14 cellular contexts compared by ENCODE assay signal in genomic region chr6:16477367-16478149, GRCh38.
DNase-seq lines count a peak whose midpoint lies in the region; ATAC-seq and TF ChIP-seq lines count a peak whose summit lies in the region.
"Had no signal": no experiment of that assay in that cellular context is flagged by ENCODE, and none has a peak within 500 bp of the region (broad histone marks: within the 10 kb centered on the region; RNA-seq: fewer than 3 reads in every experiment).

No MANE protein-coding gene starts in this region.

- intact Hi-C loops in left cardiac atrium (cut with DNase I) (no loop called here), thyroid gland (cut with DNase I) (no loop called here)

- H3K36me3 ChIP-seq in thyroid gland = no peaks in the 10 kb centered on the region
- H3K36me3 ChIP-seq: Peyer's patch had no signal

- H3K4me3 Mint-ChIP-seq in activated T-cell treated with anti-CD3 and anti-CD28 coated beads, Interleukin-2, amount 50 U/mL, for 24 hours = no peak overlapping the region
- H3K4me3 Mint-ChIP-seq in activated T-cell treated with anti-CD3 and anti-CD28 coated beads, Interleukin-2, amount 50 U/mL, for 4 hours = no peak overlapping the region
- H3K4me3 Mint-ChIP-seq in activated naive CD8-positive, alpha-beta T cell treated with anti-CD3 and anti-CD28 coated beads for 36 hours = no peak overlapping the region

- no peaks in the 10 kb centered on the region for H3K27me3 Mint-ChIP-seq in activated T-cell treated with anti-CD3 and anti-CD28 coated beads, Interleukin-2, amount 50 U/mL, for 24 hours
- no peaks in the 10 kb centered on the region for H3K27me3 Mint-ChIP-seq in activated T-cell treated with anti-CD3 and anti-CD28 coated beads, Interleukin-2, amount 50 U/mL, for 4 hours (ENCODE audit: low read depth)
- H3K27me3 Mint-ChIP-seq in activated naive CD8-positive, alpha-beta T cell treated with anti-CD3 and anti-CD28 coated beads for 36 hours = no peaks in the 10 kb centered on the region

- no peaks in the 10 kb centered on the region for H3K9me3 Mint-ChIP-seq in activated T-cell treated with anti-CD3 and anti-CD28 coated beads, Interleukin-2, amount 50 U/mL, for 24 hours
- H3K9me3 Mint-ChIP-seq in activated T-cell treated with anti-CD3 and anti-CD28 coated beads, Interleukin-2, amount 50 U/mL, for 4 hours = no peaks in the 10 kb centered on the region
- peaks cover 5% of the 10 kb centered on the region for H3K9me3 Mint-ChIP-seq in activated naive CD8-positive, alpha-beta T cell treated with anti-CD3 and anti-CD28 coated beads for 36 hours

- TF ChIP-seq POLR2A in thyroid gland (IDR thresholded peaks at IDR 0.05) = no peak

- peaks cover 9 to 30% of the 10 kb centered on the region in 2 donors for H3K4me1 ChIP-seq in thyroid gland

- no peaks in the 10 kb centered on the region for H3K9me3 ChIP-seq in thyroid gland
- H3K9me3 ChIP-seq: Peyer's patch had no signal

- no peak for TF ChIP-seq CTCF in thyroid gland (IDR thresholded peaks at IDR 0.05)

- H3K27ac ChIP-seq in thyroid gland = no peak overlapping the region
- H3K27ac ChIP-seq: KMS-11, Peyer's patch had no signal

- H3K27ac Mint-ChIP-seq in activated T-cell treated with anti-CD3 and anti-CD28 coated beads, Interleukin-2, amount 50 U/mL, for 24 hours = peak overlapping the region; percentile 60
- H3K27ac Mint-ChIP-seq in activated naive CD8-positive, alpha-beta T cell treated with anti-CD3 and anti-CD28 coated beads for 36 hours = peak overlapping the region; percentile 52

- peaks cover 45% of the 10 kb centered on the region for H3K36me3 Mint-ChIP-seq in activated T-cell treated with anti-CD3 and anti-CD28 coated beads, Interleukin-2, amount 50 U/mL, for 24 hours (ENCODE audit: low read depth)
- peaks cover 45% of the 10 kb centered on the region for H3K36me3 Mint-ChIP-seq in activated T-cell treated with anti-CD3 and anti-CD28 coated beads, Interleukin-2, amount 50 U/mL, for 4 hours (ENCODE audit: insufficient read depth)
- peaks cover 56% of the 10 kb centered on the region for H3K36me3 Mint-ChIP-seq in activated naive CD8-positive, alpha-beta T cell treated with anti-CD3 and anti-CD28 coated beads for 36 hours

- ATAC-seq in activated T-cell treated with anti-CD3 and anti-CD28 coated beads, Interleukin-2, amount 50 U/mL, for 4 hours = no peak
- peak; percentile 93 for ATAC-seq in left cardiac atrium
- ATAC-seq in HG02885 (IDR thresholded peaks at IDR 0.05; ENCODE audit: poor library complexity, unreplicated experiment) = no peak

- peaks cover 90% of the 10 kb centered on the region for H3K4me1 Mint-ChIP-seq in activated T-cell treated with anti-CD3 and anti-CD28 coated beads, Interleukin-2, amount 50 U/mL, for 24 hours (ENCODE audit: low read depth)
- H3K4me1 Mint-ChIP-seq in activated T-cell treated with anti-CD3 and anti-CD28 coated beads, Interleukin-2, amount 50 U/mL, for 4 hours (ENCODE audit: low read depth) = peaks cover 87% of the 10 kb centered on the region
- H3K4me1 Mint-ChIP-seq in activated naive CD8-positive, alpha-beta T cell treated with anti-CD3 and anti-CD28 coated beads for 36 hours = peaks cover 72% of the 10 kb centered on the region

- no peak for DNase-seq in activated T-cell treated with anti-CD3 and anti-CD28 coated beads, Interleukin-2, amount 50 U/mL, for 24 hours
- DNase-seq in activated T-cell treated with anti-CD3 and anti-CD28 coated beads, Interleukin-2, amount 50 U/mL, for 4 hours = no peak
- no peak for DNase-seq in activated naive CD8-positive, alpha-beta T cell treated with anti-CD3 and anti-CD28 coated beads for 36 hours
- DNase-seq in left cardiac atrium = peak; percentile 83
- DNase-seq in thyroid gland = peak; percentile 18 to 50
- no peak for DNase-seq in NCI-H446 treated with DMSO at 0.1 percent for 48 hours (lab: John Stamatoyannopoulos, UW)
- DNase-seq in NCI-H1417 treated with DMSO at 0.1 percent for 48 hours (lab: John Stamatoyannopoulos, UW) = no peak
- DNase-seq: activated CD4-positive, alpha-beta T cell treated with anti-CD3 and anti-CD28 coated beads for 48 hours; activated effector memory CD4-positive, alpha-beta T cell treated with anti-CD3 and anti-CD28 coated beads, Interleukin-2, amount 50 U/mL, for 16 hours; NCI-H510A; Peyer's patch; SW 1271 had no signal

- H3K27me3 ChIP-seq in thyroid gland = no peaks in the 10 kb centered on the region
- H3K27me3 ChIP-seq: Peyer's patch had no signal

- 72 to 75% methylated on average over 12 of the region's 12 CpGs for WGBS in thyroid gland, 2 donors

- H3K4me3 ChIP-seq in thyroid gland (replicated peaks in 1 of 3) = no peak overlapping the region
- H3K4me3 ChIP-seq: Peyer's patch had no signal

Comparison
In these comparisons a context has a peak if more than half of its experiments do, and no peak if none do; other contexts are left out.
1. DNase-seq: peak in left cardiac atrium (single experiment) and thyroid gland (2 of 2); none in activated T-cell treated with anti-CD3 and anti-CD28 coated beads, Interleukin-2, amount 50 U/mL, for 24 hours (single experiment), activated T-cell treated with anti-CD3 and anti-CD28 coated beads, Interleukin-2, amount 50 U/mL, for 4 hours (single experiment), activated naive CD8-positive, alpha-beta T cell treated with anti-CD3 and anti-CD28 coated beads for 36 hours (single experiment), NCI-H446 treated with DMSO at 0.1 percent for 48 hours (single experiment) and NCI-H1417 treated with DMSO at 0.1 percent for 48 hours (single experiment).
2. ATAC-seq: peak in left cardiac atrium (2 of 2); none in activated T-cell treated with anti-CD3 and anti-CD28 coated beads, Interleukin-2, amount 50 U/mL, for 4 hours (0 of 2) and HG02885 (single experiment).